16 cellular contexts compared by ENCODE assay signal in the genomic region with DNA sequence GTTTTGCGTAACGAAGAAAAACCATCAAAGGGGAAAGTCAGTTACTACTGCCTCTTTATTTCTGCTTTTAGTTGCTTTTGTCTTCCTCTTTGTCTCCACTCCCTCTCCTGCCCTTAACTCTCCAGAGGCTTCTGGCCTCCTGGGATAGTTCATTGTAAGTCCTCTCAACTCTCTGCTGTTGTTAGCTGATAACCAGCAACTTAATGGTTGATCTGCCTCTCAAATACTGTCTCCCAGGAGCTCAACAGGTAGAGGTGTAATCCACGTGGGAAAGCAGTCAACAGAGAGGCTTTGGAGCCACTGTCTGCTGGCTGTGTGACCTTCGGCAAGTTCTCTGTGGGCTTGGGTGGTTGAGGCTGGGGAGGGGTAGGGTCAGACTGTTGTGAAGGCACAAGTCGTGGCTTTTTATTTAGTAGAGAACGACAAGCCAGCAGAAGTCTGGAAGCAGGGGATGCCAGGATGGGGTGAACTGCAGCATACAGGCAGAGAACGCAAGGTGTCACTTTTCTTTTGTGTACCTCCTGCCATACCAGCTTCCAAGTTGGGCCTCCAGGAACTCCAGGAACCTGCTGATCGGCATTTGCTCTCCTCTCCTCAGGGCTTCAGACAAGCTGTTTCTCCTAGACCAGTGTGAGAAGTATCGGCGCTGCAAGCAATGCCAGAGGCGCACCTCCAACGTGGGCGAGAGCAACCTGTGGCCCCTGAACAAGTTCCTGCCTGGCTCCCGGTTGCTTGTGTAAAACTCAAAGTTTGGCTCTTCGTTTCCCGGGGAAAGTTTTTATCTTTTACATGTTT. TPM values are rescaled to one million over a fixed set of nuclear protein-coding genes. Genes with fewer than 3 reads are reported as not detected.
A peak's percentile ranks its signal among the peaks of the same experiment; 100 is the strongest.
DNase-seq lines count a peak whose midpoint lies in the region; ATAC-seq, FAIRE-seq and TF ChIP-seq lines count a peak whose summit lies in the region.
"Had no signal": no experiment of that assay in that cellular context is flagged by ENCODE, and none has a peak within 500 bp of the region (broad histone marks: within the 10 kb centered on the region; RNA-seq: fewer than 3 reads in every experiment).

No MANE protein-coding gene starts in this region.

- H3K36me3 Mint-ChIP-seq in neural crest cell (ENCODE audit: low read depth): peaks cover 4% of the 10 kb centered on the region
- H3K36me3 Mint-ChIP-seq in activated T-cell treated with anti-CD3 and anti-CD28 coated beads, Interleukin-2, amount 50 U/mL, for 24 hours (ENCODE audit: low read depth): no peaks in the 10 kb centered on the region

- H3K27me3 ChIP-seq in H7 (ENCODE audit: control insufficient read depth, insufficient read depth, low read length): no peaks in the 10 kb centered on the region
- H3K27me3 ChIP-seq in IMR-90 (ENCODE audit: control insufficient read depth, insufficient read depth, low read length): no peaks in the 10 kb centered on the region

- no peaks in the 10 kb centered on the region for H3K27me3 Mint-ChIP-seq in neural crest cell (ENCODE audit: low read depth)
- no peaks in the 10 kb centered on the region for H3K27me3 Mint-ChIP-seq in activated T-cell treated with anti-CD3 and anti-CD28 coated beads, Interleukin-2, amount 50 U/mL, for 24 hours
- H3K27me3 Mint-ChIP-seq: B cell had no signal

- peak overlapping the region; percentile 76 for H3K27ac Mint-ChIP-seq in neural crest cell (ENCODE audit: unreplicated experiment)
- no peak overlapping the region for H3K27ac Mint-ChIP-seq in activated T-cell treated with anti-CD3 and anti-CD28 coated beads, Interleukin-2, amount 50 U/mL, for 24 hours
- H3K27ac Mint-ChIP-seq: B cell; CD8-positive, alpha-beta T cell had no signal

- H2AFZ ChIP-seq in IMR-90 (replicated peaks; ENCODE audit: low read length, poor library complexity): no peak overlapping the region

- H2BK15ac ChIP-seq in IMR-90 (ENCODE audit: low read depth, low read length): no peak overlapping the region

- H4K8ac ChIP-seq in IMR-90 (ENCODE audit: low read depth in 2 of 2, low read length in 2 of 2): no peak overlapping the region

- dilution Hi-C loops in IMR-90 (cut with HindIII; ENCODE audit: low sequenced_read_pairs, unreplicated experiment): no loop called here

- peaks cover 2% of the 10 kb centered on the region; the same call in 1 of the 2 replicates for H3K4me1 ChIP-seq in IMR-90 (ENCODE audit: control insufficient read depth, insufficient read depth, low read length)

- in situ Hi-C loops in IMR-90 (cut with MboI; ENCODE audit: low sequenced_read_pairs): no loop called here

- H3K9ac ChIP-seq in IMR-90 (ENCODE audit: low read depth, low read length): no peak overlapping the region

- 94% methylated on average over 7 of the region's 16 CpGs; no CpG with 5 or more reads in 1 of the 2 experiments for WGBS in IMR-90 (ENCODE audit: extremely low coverage in 2 of 2, insufficient read length in 1 of 2), 2 experiments

- H3K4me3 Mint-ChIP-seq in neural crest cell: no peak overlapping the region
- no peak overlapping the region for H3K4me3 Mint-ChIP-seq in activated T-cell treated with anti-CD3 and anti-CD28 coated beads, Interleukin-2, amount 50 U/mL, for 24 hours
- H3K4me3 Mint-ChIP-seq: B cell; CD8-positive, alpha-beta T cell had no signal

- H4K91ac ChIP-seq in IMR-90 (ENCODE audit: insufficient read depth, low read depth, low read length): no peak overlapping the region

- intact Hi-C loops in IMR-90 (cut with micrococcal nuclease): no loop called here

- H2BK20ac ChIP-seq in IMR-90 (ENCODE audit: low read depth, low read length): no peak overlapping the region

- no peaks in the 10 kb centered on the region for H4K20me1 ChIP-seq in IMR-90 (ENCODE audit: insufficient read depth, low read length)

- H3K4me2 ChIP-seq in IMR-90 (ENCODE audit: low read depth, low read length): no peak overlapping the region

- peak overlapping the region; percentile 55 for H2AK9ac ChIP-seq in IMR-90 (replicated peaks; ENCODE audit: low read depth, low read length, poor library complexity)

- no peaks in the 10 kb centered on the region for H3K79me1 ChIP-seq in IMR-90 (ENCODE audit: low read depth in 1 of 2, low read length in 2 of 2)

- TF ChIP-seq POLR2A in IMR-90 (IDR thresholded peaks at IDR 0.05; ENCODE audit: low read depth, low read length): no peak

- H3K4ac ChIP-seq in IMR-90 (ENCODE audit: low read depth, low read length): no peak overlapping the region

- H3K14ac ChIP-seq in IMR-90 (replicated peaks; ENCODE audit: low read depth, low read length): no peak overlapping the region

- TF ChIP-seq CTCF in IMR-90 (conservative IDR thresholded peaks at IDR 0.05; ENCODE audit: low read depth, low read length) (no peak), neural crest cell (conservative IDR thresholded peaks at IDR 0.05) (no peak)

- FAIRE-seq in HTR-8/SVneo (lab: Jason Lieb, UNC): no peak

- peaks cover 7% of the 10 kb centered on the region for H3K9me3 Mint-ChIP-seq in neural crest cell
- peaks cover 13% of the 10 kb centered on the region for H3K9me3 Mint-ChIP-seq in activated T-cell treated with anti-CD3 and anti-CD28 coated beads, Interleukin-2, amount 50 U/mL, for 24 hours

- H3K36me3 ChIP-seq in H7 (replicated peaks; ENCODE audit: control insufficient read depth, insufficient read depth, low read length): no peaks in the 10 kb centered on the region
- H3K36me3 ChIP-seq in IMR-90 (ENCODE audit: control insufficient read depth, insufficient read depth, low read length): no peaks in the 10 kb centered on the region

- no peak overlapping the region for H2AK5ac ChIP-seq in IMR-90 (ENCODE audit: low read depth, low read length)

- no peaks in the 10 kb centered on the region; the same call in 1 of the 2 replicates for H3K9me1 ChIP-seq in IMR-90 (ENCODE audit: insufficient read depth, low read length)

- no peak overlapping the region for H3K23ac ChIP-seq in IMR-90 (ENCODE audit: low read depth, low read length)

- ATAC-seq in IMR-90 (ENCODE audit: low read depth) (no peak), GM19455 (IDR thresholded peaks at IDR 0.05; ENCODE audit: unreplicated experiment) (no peak)
- ATAC-seq: CD8-positive, alpha-beta T cell; PC-3 had no signal

- POLR2A ChIA-PET in IMR-90 (lab: Charles Lee; ENCODE audit: unreplicated experiment): no interaction called here

- CTCF ChIA-PET in IMR-90 (lab: Yijun Ruan, JAX): no interaction called here

- H3K18ac ChIP-seq in IMR-90 (ENCODE audit: low read depth, low read length): no peak overlapping the region

- no peak for TF ChIP-seq RAD21 in IMR-90 (IDR thresholded peaks at IDR 0.05; ENCODE audit: low read length)

- no peaks in the 10 kb centered on the region for H3K9me3 ChIP-seq in IMR-90 (ENCODE audit: control insufficient read depth, insufficient read depth, low read length)

- H4K5ac ChIP-seq in IMR-90 (ENCODE audit: low read depth, low read length): no peak overlapping the region

- no peak overlapping the region for H2BK120ac ChIP-seq in IMR-90 (ENCODE audit: low read depth, low read length)

- no TSS peak for BruUV-seq in IMR-90 (replicated peaks; lab: Mats Ljungman, UMichigan)

- H3K4me1 Mint-ChIP-seq in neural crest cell: no peaks in the 10 kb centered on the region
- H3K4me1 Mint-ChIP-seq in activated T-cell treated with anti-CD3 and anti-CD28 coated beads, Interleukin-2, amount 50 U/mL, for 24 hours (ENCODE audit: low read depth): peaks cover 7% of the 10 kb centered on the region
- H3K4me1 Mint-ChIP-seq: B cell had no signal

- no peak for DNase-seq in H7
- DNase-seq in IMR-90: no peak
- peak; percentile 34 for DNase-seq in SKM-1 treated with dmso at 0.1 percent for 144 hours (lab: John Stamatoyannopoulos, UW; ENCODE audit: unreplicated experiment)
- no peak for DNase-seq in neural crest cell (ENCODE audit: low read depth, low spot score)
- no peak for DNase-seq in HTR-8/SVneo (ENCODE audit: insufficient read length, low spot score)
- DNase-seq in amygdala (lab: John Stamatoyannopoulos, UW): no peak
- no peak for DNase-seq in activated T-cell treated with anti-CD3 and anti-CD28 coated beads, Interleukin-2, amount 50 U/mL, for 24 hours
- DNase-seq: CD8-positive, alpha-beta T cell; GOT3; KBM-7; NCI-H1105 treated with DMSO at 0.1 percent for 48 hours; NCI-H1930; NCI-H510A; PC-3 had no signal

- H3K56ac ChIP-seq in IMR-90 (ENCODE audit: extremely low read depth, insufficient read depth, low read length): no peak overlapping the region

- no peak overlapping the region for H3K27ac ChIP-seq in IMR-90 (ENCODE audit: insufficient read depth, low read length)

- H3K4me3 ChIP-seq in H7 (ENCODE audit: insufficient read depth, low read depth, low read length) (peak overlapping the region; percentile 27; the same call in 1 of the 2 replicates), IMR-90 (ENCODE audit: insufficient read depth, low read depth, low read length) (no peak overlapping the region)

- no peak overlapping the region for H2BK5ac ChIP-seq in IMR-90 (ENCODE audit: low read depth, low read length, poor library complexity, severe bottlenecking)

TF ChIP-seq in IMR-90, 13 proteins besides CTCF, POLR2A, EP300 and RAD21 (continues in another document):
- TF ChIP-seq CHD1 (IDR thresholded peaks at IDR 0.05; ENCODE audit: low read depth, low read length) (no peak), MAZ (IDR thresholded peaks at IDR 0.05; ENCODE audit: borderline replicate concordance, low read depth, low read length) (no peak), RCOR1 (IDR thresholded peaks at IDR 0.05; ENCODE audit: insufficient replicate concordance, low read length) (no peak), MAFK (IDR thresholded peaks at IDR 0.05; ENCODE audit: low read depth, low read length) (no peak), RFX5 (IDR thresholded peaks at IDR 0.05; ENCODE audit: low read depth, low read length) (no peak), NFE2L2 (IDR thresholded peaks at IDR 0.05; ENCODE audit: low read depth, low read length) (no peak), MXI1 (IDR thresholded peaks at IDR 0.05; ENCODE audit: borderline replicate concordance, low read depth, low read length) (no peak)
- TF ChIP-seq, protein P1, sequence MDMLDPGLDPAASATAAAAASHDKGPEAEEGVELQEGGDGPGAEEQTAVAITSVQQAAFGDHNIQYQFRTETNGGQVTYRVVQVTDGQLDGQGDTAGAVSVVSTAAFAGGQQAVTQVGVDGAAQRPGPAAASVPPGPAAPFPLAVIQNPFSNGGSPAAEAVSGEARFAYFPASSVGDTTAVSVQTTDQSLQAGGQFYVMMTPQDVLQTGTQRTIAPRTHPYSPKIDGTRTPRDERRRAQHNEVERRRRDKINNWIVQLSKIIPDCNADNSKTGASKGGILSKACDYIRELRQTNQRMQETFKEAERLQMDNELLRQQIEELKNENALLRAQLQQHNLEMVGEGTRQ (IDR thresholded peaks at IDR 0.05; ENCODE audit: low read depth, low read length): no peak

RNA-seq across cellular contexts. Expression of a gene that starts 47.5 kb away (rescaled TPM):
- total RNA-seq in H7 (2014; rRNA removed; shearing (Covaris generic)): 1.3 and 2.0 TPM in 2 replicates
- total RNA-seq in IMR-90 (2012; rRNA removed) (5.6 and 6.5 TPM in 2 replicates), neural crest cell (2.1 and 2.8 TPM in 2 replicates)
- 3.0 and 3.1 TPM in 2 replicates for polyA plus RNA-seq in IMR-90 (2012; rRNA removed)
- 0.78 and 3.5 TPM in 2 replicates for polyA plus RNA-seq in IMR-90 (2012; cell fraction: cytosol; rRNA removed)
- 0.84 and 3.8 TPM in 2 replicates for polyA plus RNA-seq in IMR-90 (2012; cell fraction: nucleus; rRNA removed; ENCODE audit: low replicate concordance)
